Comparison of ENCODE assay signal across 1 cellular context in the genomic region with DNA sequence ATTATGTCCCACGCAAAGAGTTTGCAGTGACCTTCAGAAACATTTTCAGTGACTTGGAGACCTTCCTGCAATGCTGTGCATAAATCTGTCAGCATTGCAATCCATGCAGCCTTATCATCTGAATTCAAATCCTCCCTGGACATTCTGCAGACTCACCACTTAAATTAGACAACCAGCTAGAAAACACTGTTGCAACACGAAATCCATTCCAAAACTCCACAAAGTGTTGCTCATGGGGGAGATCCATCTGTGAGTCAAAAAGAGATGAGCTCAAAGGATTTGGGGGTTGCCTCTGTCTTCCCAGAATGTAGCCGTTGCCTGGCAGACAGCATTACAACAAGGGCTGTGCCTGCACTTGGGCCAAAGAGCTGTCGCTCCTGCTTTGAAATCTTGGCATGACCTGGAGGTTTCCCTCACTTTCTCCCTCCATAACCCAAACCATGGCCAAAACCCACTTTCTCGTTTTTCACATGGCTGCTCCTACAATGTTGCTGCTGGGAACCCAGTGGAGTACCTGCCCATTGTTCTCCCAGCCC.
TF ChIP-seq lines count a peak whose summit lies in the region.

No MANE protein-coding gene starts in this region.

TF ChIP-seq in K562, 482 proteins besides CTCF, POLR2A, EP300 and RAD21 (continued from another document):
- TF ChIP-seq, protein P1, sequence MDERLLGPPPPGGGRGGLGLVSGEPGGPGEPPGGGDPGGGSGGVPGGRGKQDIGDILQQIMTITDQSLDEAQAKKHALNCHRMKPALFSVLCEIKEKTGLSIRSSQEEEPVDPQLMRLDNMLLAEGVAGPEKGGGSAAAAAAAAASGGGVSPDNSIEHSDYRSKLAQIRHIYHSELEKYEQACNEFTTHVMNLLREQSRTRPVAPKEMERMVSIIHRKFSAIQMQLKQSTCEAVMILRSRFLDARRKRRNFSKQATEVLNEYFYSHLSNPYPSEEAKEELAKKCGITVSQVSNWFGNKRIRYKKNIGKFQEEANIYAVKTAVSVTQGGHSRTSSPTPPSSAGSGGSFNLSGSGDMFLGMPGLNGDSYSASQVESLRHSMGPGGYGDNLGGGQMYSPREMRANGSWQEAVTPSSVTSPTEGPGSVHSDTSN (CRISPR knock-in tag; IDR thresholded peaks at IDR 0.05; ENCODE audit: low read depth), result no peak
- TF ChIP-seq, protein P1 (tag; conservative IDR thresholded peaks at IDR 0.05; ENCODE audit: low read depth), result peak; percentile 94
- TF ChIP-seq, protein P2, sequence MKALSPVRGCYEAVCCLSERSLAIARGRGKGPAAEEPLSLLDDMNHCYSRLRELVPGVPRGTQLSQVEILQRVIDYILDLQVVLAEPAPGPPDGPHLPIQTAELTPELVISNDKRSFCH (CRISPR knock-in tag; IDR thresholded peaks at IDR 0.05), result no peak
- TF ChIP-seq, protein P2 (tag; IDR thresholded peaks at IDR 0.05), result peak; percentile 78
- no peak for TF ChIP-seq HNRNPL (IDR thresholded peaks at IDR 0.05; ENCODE audit: low read depth, low read length)
- peak; percentile 85 for TF ChIP-seq CEBPB (tag; IDR thresholded peaks at IDR 0.05)
- TF ChIP-seq, protein P3, sequence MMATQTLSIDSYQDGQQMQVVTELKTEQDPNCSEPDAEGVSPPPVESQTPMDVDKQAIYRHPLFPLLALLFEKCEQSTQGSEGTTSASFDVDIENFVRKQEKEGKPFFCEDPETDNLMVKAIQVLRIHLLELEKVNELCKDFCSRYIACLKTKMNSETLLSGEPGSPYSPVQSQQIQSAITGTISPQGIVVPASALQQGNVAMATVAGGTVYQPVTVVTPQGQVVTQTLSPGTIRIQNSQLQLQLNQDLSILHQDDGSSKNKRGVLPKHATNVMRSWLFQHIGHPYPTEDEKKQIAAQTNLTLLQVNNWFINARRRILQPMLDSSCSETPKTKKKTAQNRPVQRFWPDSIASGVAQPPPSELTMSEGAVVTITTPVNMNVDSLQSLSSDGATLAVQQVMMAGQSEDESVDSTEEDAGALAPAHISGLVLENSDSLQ (IDR thresholded peaks at IDR 0.05), result peak; percentile 76
- TF ChIP-seq MEIS2 (IDR thresholded peaks at IDR 0.05; ENCODE audit: partially characterized antibody), result peak; percentile 98
- TF ChIP-seq C11orf30 (IDR thresholded peaks at IDR 0.05; ENCODE audit: low read depth), result peak; percentile 75; the same call in 1 of the 2 replicates
- no peak for TF ChIP-seq NFE2 (IDR thresholded peaks at IDR 0.05; ENCODE audit: low read depth)
- TF ChIP-seq RCOR1 (IDR thresholded peaks at IDR 0.05; ENCODE audit: borderline replicate concordance in 1 of 2, low read depth in 2 of 2, low read length in 2 of 2), result peak; percentile 64 to 94; a peak in 3 of 4 replicates
- peak; percentile 56 for TF ChIP-seq CEBPG (CRISPR knock-in tag; IDR thresholded peaks at IDR 0.05)
- TF ChIP-seq CEBPG (tag; conservative IDR thresholded peaks at IDR 0.05 in 1 of 2, IDR thresholded peaks at IDR 0.05 in 1 of 2), result peak; percentile 62 to 75; a peak in 3 of 4 replicates
- TF ChIP-seq, protein P4, sequence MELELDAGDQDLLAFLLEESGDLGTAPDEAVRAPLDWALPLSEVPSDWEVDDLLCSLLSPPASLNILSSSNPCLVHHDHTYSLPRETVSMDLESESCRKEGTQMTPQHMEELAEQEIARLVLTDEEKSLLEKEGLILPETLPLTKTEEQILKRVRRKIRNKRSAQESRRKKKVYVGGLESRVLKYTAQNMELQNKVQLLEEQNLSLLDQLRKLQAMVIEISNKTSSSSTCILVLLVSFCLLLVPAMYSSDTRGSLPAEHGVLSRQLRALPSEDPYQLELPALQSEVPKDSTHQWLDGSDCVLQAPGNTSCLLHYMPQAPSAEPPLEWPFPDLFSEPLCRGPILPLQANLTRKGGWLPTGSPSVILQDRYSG (tag; conservative IDR thresholded peaks at IDR 0.05; ENCODE audit: low read depth), result no peak
- peak; percentile 78 for TF ChIP-seq MAFG (tag; conservative IDR thresholded peaks at IDR 0.05)
- TF ChIP-seq, protein P5, sequence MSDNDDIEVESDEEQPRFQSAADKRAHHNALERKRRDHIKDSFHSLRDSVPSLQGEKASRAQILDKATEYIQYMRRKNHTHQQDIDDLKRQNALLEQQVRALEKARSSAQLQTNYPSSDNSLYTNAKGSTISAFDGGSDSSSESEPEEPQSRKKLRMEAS (CRISPR knock-in tag; IDR thresholded peaks at IDR 0.05), result no peak
- 0 out of 4 replicates have a peak, but pooled peaks of 1 of the 2 experiments have one; percentile 22 for TF ChIP-seq TBL1XR1 (IDR thresholded peaks at IDR 0.05; ENCODE audit: low read length in 2 of 2)
- peak; percentile 24; the same call in 1 of the 2 replicates for TF ChIP-seq SMARCE1 (IDR thresholded peaks at IDR 0.05)
- TF ChIP-seq HDAC1 (IDR thresholded peaks at IDR 0.05), result peak in 1 of 2 experiments; percentile 71; a peak in 2 of 4 replicates
- peak; percentile 32 for TF ChIP-seq CCNT2 (IDR thresholded peaks at IDR 0.05; ENCODE audit: borderline replicate concordance, extremely low read depth, insufficient read length, low read depth, low read length)
- peak in 1 of 2 experiments; percentile 57; a peak in 1 of 4 replicates for TF ChIP-seq SRF (CRISPR knock-in tag; IDR thresholded peaks at IDR 0.05)
- TF ChIP-seq, protein P6, sequence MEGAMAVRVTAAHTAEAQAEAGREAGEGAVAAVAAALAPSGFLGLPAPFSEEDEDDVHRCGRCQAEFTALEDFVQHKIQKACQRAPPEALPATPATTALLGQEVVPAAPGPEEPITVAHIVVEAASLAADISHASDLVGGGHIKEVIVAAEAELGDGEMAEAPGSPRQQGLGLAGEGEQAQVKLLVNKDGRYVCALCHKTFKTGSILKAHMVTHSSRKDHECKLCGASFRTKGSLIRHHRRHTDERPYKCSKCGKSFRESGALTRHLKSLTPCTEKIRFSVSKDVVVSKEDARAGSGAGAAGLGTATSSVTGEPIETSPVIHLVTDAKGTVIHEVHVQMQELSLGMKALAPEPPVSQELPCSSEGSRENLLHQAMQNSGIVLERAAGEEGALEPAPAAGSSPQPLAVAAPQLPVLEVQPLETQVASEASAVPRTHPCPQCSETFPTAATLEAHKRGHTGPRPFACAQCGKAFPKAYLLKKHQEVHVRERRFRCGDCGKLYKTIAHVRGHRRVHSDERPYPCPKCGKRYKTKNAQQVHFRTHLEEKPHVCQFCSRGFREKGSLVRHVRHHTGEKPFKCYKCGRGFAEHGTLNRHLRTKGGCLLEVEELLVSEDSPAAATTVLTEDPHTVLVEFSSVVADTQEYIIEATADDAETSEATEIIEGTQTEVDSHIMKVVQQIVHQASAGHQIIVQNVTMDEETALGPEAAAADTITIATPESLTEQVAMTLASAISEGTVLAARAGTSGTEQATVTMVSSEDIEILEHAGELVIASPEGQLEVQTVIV (CRISPR knock-in tag; IDR thresholded peaks at IDR 0.05; ENCODE audit: borderline replicate concordance), result no peak
- TF ChIP-seq MTA3 (IDR thresholded peaks at IDR 0.05; ENCODE audit: borderline replicate concordance), result 0 out of 2 replicates have a peak, but pooled peaks have one; percentile 32
- peak; percentile 46 for TF ChIP-seq ZNF316 (IDR thresholded peaks at IDR 0.05)
- peak; percentile 52 for TF ChIP-seq CBFA2T3 (IDR thresholded peaks at IDR 0.05)
- peak; percentile 67 for TF ChIP-seq TCF3 (CRISPR knock-in tag; IDR thresholded peaks at IDR 0.05)
- TF ChIP-seq TRIM24 (IDR thresholded peaks at IDR 0.05), result peak in 1 of 2 experiments; percentile 28; a peak in 1 of 4 replicates
- TF ChIP-seq SIRT6 (IDR thresholded peaks at IDR 0.05; ENCODE audit: low read depth, low read length), result no peak
- TF ChIP-seq LEF1 (IDR thresholded peaks at IDR 0.05), result peak; percentile 24; the same call in 1 of the 2 replicates
- no peak; the same call in 1 of the 2 replicates for TF ChIP-seq JUND (IDR thresholded peaks at IDR 0.05; ENCODE audit: borderline replicate concordance, low read depth, low read length)
- peak; percentile 57; the same call in 2 of the 3 replicates for TF ChIP-seq JUND (tag; IDR thresholded peaks at IDR 0.05; ENCODE audit: borderline replicate concordance, low read depth, low read length)
- no peak for TF ChIP-seq MEF2A (IDR thresholded peaks at IDR 0.05; ENCODE audit: control insufficient read depth, low read depth, low read length)
- TF ChIP-seq ESRRA (IDR thresholded peaks at IDR 0.05; ENCODE audit: borderline replicate concordance, low read depth), result peak; percentile 82
- no peak for TF ChIP-seq ESRRB (CRISPR knock-in tag; IDR thresholded peaks at IDR 0.05; ENCODE audit: borderline replicate concordance)
- TF ChIP-seq TEAD1 (CRISPR knock-in tag; IDR thresholded peaks at IDR 0.05), result 0 out of 4 replicates have a peak, but pooled peaks of 1 of the 2 experiments have one; percentile 14
- peak; percentile 68 for TF ChIP-seq MAFK (IDR thresholded peaks at IDR 0.05; ENCODE audit: low read length)
- no peak for TF ChIP-seq SMAD2 (IDR thresholded peaks at IDR 0.05; ENCODE audit: low read depth, low read length)
- TF ChIP-seq SMARCA4 (IDR thresholded peaks at IDR 0.05), result peak; percentile 67; the same call in 1 of the 2 replicates
- TF ChIP-seq TAL1 (IDR thresholded peaks at IDR 0.05), result peak; percentile 54
- TF ChIP-seq MAFF (IDR thresholded peaks at IDR 0.05; ENCODE audit: low read length), result peak; percentile 57; the same call in 1 of the 2 replicates
- TF ChIP-seq TEAD4 (IDR thresholded peaks at IDR 0.05; ENCODE audit: low read length), result peak; percentile 36; the same call in 1 of the 2 replicates
- TF ChIP-seq TEAD4 (CRISPR knock-in tag; IDR thresholded peaks at IDR 0.05; ENCODE audit: borderline replicate concordance), result no peak
- peak; percentile 44 for TF ChIP-seq RBBP5 (IDR thresholded peaks at IDR 0.05; ENCODE audit: borderline replicate concordance, insufficient read depth, low read length, poor library complexity, severe bottlenecking)
- TF ChIP-seq, protein P7, sequence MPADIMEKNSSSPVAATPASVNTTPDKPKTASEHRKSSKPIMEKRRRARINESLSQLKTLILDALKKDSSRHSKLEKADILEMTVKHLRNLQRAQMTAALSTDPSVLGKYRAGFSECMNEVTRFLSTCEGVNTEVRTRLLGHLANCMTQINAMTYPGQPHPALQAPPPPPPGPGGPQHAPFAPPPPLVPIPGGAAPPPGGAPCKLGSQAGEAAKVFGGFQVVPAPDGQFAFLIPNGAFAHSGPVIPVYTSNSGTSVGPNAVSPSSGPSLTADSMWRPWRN (IDR thresholded peaks at IDR 0.05; ENCODE audit: low read depth), result 0 out of 2 replicates have a peak, but pooled peaks have one; percentile 41
TF ChIP-seq in K562: peak in this region for 37.
